1 cellular context compared by ENCODE assay signal in the genomic region with DNA sequence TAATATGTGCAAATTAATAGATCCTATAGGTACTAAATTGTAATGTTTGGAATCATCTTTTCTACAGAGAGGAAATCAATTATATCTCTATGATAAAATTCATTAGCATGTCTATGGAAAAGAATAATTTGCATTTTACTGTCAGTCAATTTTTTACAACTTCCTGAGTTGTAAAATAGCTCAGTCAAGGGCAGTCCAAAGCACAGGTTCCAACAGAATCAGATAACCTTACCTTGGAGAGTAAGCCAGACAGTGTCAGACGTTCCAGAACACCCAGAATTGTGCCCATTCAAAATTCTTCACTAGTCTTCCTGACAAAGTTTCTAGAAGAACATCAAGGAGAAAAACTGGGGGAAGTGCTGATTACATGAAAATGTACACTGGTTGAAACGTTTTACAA.
TF ChIP-seq lines count a peak whose summit lies in the region.

No MANE protein-coding gene starts in this region.

TF ChIP-seq in K562, 482 proteins besides CTCF, POLR2A, EP300 and RAD21 (continued from another document):
- TF ChIP-seq, protein P1, sequence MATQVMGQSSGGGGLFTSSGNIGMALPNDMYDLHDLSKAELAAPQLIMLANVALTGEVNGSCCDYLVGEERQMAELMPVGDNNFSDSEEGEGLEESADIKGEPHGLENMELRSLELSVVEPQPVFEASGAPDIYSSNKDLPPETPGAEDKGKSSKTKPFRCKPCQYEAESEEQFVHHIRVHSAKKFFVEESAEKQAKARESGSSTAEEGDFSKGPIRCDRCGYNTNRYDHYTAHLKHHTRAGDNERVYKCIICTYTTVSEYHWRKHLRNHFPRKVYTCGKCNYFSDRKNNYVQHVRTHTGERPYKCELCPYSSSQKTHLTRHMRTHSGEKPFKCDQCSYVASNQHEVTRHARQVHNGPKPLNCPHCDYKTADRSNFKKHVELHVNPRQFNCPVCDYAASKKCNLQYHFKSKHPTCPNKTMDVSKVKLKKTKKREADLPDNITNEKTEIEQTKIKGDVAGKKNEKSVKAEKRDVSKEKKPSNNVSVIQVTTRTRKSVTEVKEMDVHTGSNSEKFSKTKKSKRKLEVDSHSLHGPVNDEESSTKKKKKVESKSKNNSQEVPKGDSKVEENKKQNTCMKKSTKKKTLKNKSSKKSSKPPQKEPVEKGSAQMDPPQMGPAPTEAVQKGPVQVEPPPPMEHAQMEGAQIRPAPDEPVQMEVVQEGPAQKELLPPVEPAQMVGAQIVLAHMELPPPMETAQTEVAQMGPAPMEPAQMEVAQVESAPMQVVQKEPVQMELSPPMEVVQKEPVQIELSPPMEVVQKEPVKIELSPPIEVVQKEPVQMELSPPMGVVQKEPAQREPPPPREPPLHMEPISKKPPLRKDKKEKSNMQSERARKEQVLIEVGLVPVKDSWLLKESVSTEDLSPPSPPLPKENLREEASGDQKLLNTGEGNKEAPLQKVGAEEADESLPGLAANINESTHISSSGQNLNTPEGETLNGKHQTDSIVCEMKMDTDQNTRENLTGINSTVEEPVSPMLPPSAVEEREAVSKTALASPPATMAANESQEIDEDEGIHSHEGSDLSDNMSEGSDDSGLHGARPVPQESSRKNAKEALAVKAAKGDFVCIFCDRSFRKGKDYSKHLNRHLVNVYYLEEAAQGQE (CRISPR knock-in tag; IDR thresholded peaks at IDR 0.05; ENCODE audit: low read depth): no peak
- TF ChIP-seq ELF1 (tag; IDR thresholded peaks at IDR 0.05) (no peak), ZNF274 (IDR thresholded peaks at IDR 0.05; ENCODE audit: borderline replicate concordance, low read depth, low read length) (no peak), ZNF699 (CRISPR knock-in tag; IDR thresholded peaks at IDR 0.05; ENCODE audit: insufficient replicate concordance) (no peak), TSC22D4 (tag; IDR thresholded peaks at IDR 0.05) (no peak), ZBTB7A (IDR thresholded peaks at IDR 0.05; ENCODE audit: borderline replicate concordance, control insufficient read depth, low read depth, low read length) (no peak), GABPA (tag; conservative IDR thresholded peaks at IDR 0.05; ENCODE audit: low read depth) (no peak)
- TF ChIP-seq, protein P2, sequence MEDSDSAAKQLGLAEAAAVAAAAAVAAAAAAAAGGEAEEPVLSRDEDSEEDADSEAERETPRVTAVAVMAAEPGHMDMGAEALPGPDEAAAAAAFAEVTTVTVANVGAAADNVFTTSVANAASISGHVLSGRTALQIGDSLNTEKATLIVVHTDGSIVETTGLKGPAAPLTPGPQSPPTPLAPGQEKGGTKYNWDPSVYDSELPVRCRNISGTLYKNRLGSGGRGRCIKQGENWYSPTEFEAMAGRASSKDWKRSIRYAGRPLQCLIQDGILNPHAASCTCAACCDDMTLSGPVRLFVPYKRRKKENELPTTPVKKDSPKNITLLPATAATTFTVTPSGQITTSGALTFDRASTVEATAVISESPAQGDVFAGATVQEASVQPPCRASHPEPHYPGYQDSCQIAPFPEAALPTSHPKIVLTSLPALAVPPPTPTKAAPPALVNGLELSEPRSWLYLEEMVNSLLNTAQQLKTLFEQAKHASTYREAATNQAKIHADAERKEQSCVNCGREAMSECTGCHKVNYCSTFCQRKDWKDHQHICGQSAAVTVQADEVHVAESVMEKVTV (CRISPR knock-in tag; IDR thresholded peaks at IDR 0.05): no peak
